In genomic region chr2:201130524-201131186, GRCh38 we compare ENCODE assay signal across 1 cellular context.
TF ChIP-seq lines count a peak whose summit lies in the region.

No MANE protein-coding gene starts in this region.

TF ChIP-seq in endothelial cell of umbilical vein, 7 proteins besides CTCF, POLR2A, EP300 and RAD21:
- TF ChIP-seq MAX (IDR thresholded peaks at IDR 0.05; ENCODE audit: insufficient read depth, insufficient read length) (no peak), MYC (IDR thresholded peaks at IDR 0.05; ENCODE audit: low read depth, low read length) (no peak), JUN (IDR thresholded peaks at IDR 0.05; ENCODE audit: borderline replicate concordance, insufficient read depth, insufficient read length, low read depth) (peak; percentile 98), FOS (IDR thresholded peaks at IDR 0.05; ENCODE audit: borderline replicate concordance, insufficient read depth, low read length) (peak; percentile 97), GATA2 (IDR thresholded peaks at IDR 0.05; ENCODE audit: insufficient read depth, insufficient read length, low read depth, low read length) (peak; percentile 97), POLR2AphosphoS5 (IDR thresholded peaks at IDR 0.05; ENCODE audit: insufficient read depth, low read depth, low read length) (peak; percentile 90), EZH2 (IDR thresholded peaks at IDR 0.05; ENCODE audit: borderline replicate concordance, low read depth, low read length, severe bottlenecking) (no peak)
